In the genomic region with DNA sequence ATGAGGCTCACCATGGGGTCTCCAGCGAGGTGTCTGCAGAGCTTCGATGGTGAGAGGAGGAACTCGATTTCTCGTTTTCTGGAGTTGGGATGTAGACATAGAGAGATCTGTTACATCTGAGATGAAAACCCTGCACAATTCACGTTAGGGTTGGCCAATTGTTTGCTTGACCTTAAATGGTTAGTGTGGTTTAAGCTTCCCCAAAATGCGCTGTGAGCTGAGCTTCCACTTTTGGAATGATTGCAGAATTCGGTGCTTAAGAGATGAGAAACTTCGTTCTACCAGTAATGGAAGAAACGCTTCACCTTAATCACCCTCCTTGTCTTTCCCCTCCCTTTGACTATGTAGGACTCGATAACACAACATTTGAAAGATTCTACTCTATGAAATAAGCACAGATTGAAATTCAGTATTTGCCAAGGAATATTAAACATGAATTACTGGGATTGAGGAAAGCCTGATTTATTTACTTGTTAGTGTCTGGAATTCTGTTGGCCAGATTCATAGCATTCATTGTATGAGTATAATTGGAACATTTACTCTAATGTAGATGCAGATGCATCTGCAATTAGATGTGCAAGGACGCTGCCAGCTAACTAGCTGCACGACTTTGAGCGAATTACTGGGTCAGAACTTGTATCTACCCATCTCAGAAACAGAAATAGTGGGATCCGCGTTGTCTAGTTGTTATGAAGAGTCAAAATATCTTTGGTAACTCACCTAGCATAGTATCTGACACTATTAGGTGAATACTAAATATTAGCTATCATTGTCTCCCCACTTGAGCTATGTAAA, we compare ENCODE assay signal across 8 cellular contexts. TPM values are rescaled to one million over a fixed set of nuclear protein-coding genes. Genes with fewer than 3 reads are reported as not detected.
DNase-seq lines count a peak whose midpoint lies in the region; ATAC-seq and TF ChIP-seq lines count a peak whose summit lies in the region.

No MANE protein-coding gene starts in this region.

- H3K18ac ChIP-seq in IMR-90 (ENCODE audit: low read depth, low read length), result peak overlapping the region; percentile 97

- H3K4me1 Mint-ChIP-seq in activated naive CD8-positive, alpha-beta T cell treated with anti-CD3 and anti-CD28 coated beads for 36 hours, result peaks cover 37% of the 10 kb centered on the region

- no peak for TF ChIP-seq CTCF in right atrium auricular region (IDR thresholded peaks at IDR 0.05)
- TF ChIP-seq CTCF in IMR-90 (conservative IDR thresholded peaks at IDR 0.05; ENCODE audit: low read depth, low read length), result no peak
- no peak for TF ChIP-seq CTCF in spleen (IDR thresholded peaks at IDR 0.05 in 8 of 11, conservative IDR thresholded peaks at IDR 0.05 in 3 of 11)

- H3K9me3 Mint-ChIP-seq in activated naive CD8-positive, alpha-beta T cell treated with anti-CD3 and anti-CD28 coated beads for 36 hours, result no peaks in the 10 kb centered on the region

- peaks cover 10% of the 10 kb centered on the region for H4K20me1 ChIP-seq in IMR-90 (ENCODE audit: insufficient read depth, low read length)

- H3K9me3 ChIP-seq in right atrium auricular region (no peaks in the 10 kb centered on the region), IMR-90 (ENCODE audit: control insufficient read depth, insufficient read depth, low read length) (no peaks in the 10 kb centered on the region), iPS-18a (ENCODE audit: control insufficient read depth, low read depth, low read length) (no peaks in the 10 kb centered on the region), spleen (no peaks in the 10 kb centered on the region)

- in situ Hi-C loops in IMR-90 (cut with MboI; ENCODE audit: low sequenced_read_pairs), result loop anchor here (5.0 to 25.0 kb wide), 3 partner anchors 70 to 545 kb away; a partner anchor contains a TSS

- DNase-seq in right atrium auricular region (ENCODE audit: low spot score) (no peak), Right ventricle myocardium superior (no peak), IMR-90 (peak; percentile 72), spleen (no peak), HuH-7.5 (ENCODE audit: low spot score) (no peak), NCI-H1436 treated with DMSO at 0.1 percent for 48 hours (lab: John Stamatoyannopoulos, UW) (no peak)
- DNase-seq in activated naive CD8-positive, alpha-beta T cell treated with anti-CD3 and anti-CD28 coated beads for 36 hours, result no peak

- dilution Hi-C loops in IMR-90 (cut with HindIII; ENCODE audit: low sequenced_read_pairs, unreplicated experiment), result no loop called here

- H3K4me3 Mint-ChIP-seq in activated naive CD8-positive, alpha-beta T cell treated with anti-CD3 and anti-CD28 coated beads for 36 hours, result peak overlapping the region; percentile 90

- TF ChIP-seq RAD21 in IMR-90 (IDR thresholded peaks at IDR 0.05; ENCODE audit: low read length), result peak; percentile 14; the same call in 1 of the 2 replicates

- H3K36me3 ChIP-seq in right atrium auricular region (no peaks in the 10 kb centered on the region), IMR-90 (ENCODE audit: control insufficient read depth, insufficient read depth, low read length) (no peaks in the 10 kb centered on the region), iPS-18a (ENCODE audit: control insufficient read depth, low read depth, low read length) (no peaks in the 10 kb centered on the region), spleen (no peaks in the 10 kb centered on the region)

- H3K27me3 ChIP-seq in right atrium auricular region (no peaks in the 10 kb centered on the region), IMR-90 (ENCODE audit: control insufficient read depth, insufficient read depth, low read length) (no peaks in the 10 kb centered on the region), iPS-18a (ENCODE audit: control insufficient read depth, insufficient read depth, low read length) (peaks cover 14% of the 10 kb centered on the region), spleen (replicated peaks in 1 of 7) (peaks cover 0 to 15% (median 0%) of the 10 kb centered on the region in 7 donors)

- ATAC-seq in Right ventricle myocardium superior (ENCODE audit: poor library complexity) (no peak), IMR-90 (ENCODE audit: low read depth) (0 out of 2 replicates have a peak, but pooled peaks have one; percentile 0)

- TSS peak; percentile 65 for BruUV-seq in IMR-90 (replicated peaks; lab: Mats Ljungman, UMichigan)

- H3K4me2 ChIP-seq in IMR-90 (ENCODE audit: low read depth, low read length), result peak overlapping the region; percentile 85

- peak overlapping the region; percentile 96 to 99 for H4K8ac ChIP-seq in IMR-90 (ENCODE audit: low read depth in 2 of 2, low read length in 2 of 2)

- POLR2A ChIA-PET in IMR-90 (lab: Charles Lee; ENCODE audit: unreplicated experiment), result interaction anchor here (0.6 to 9.1 kb wide), 9 partner anchors 13 to 306 kb away, joined by 3 to 153 read pairs (median 5); no protein-coding TSS in a partner anchor

- peaks cover 0 to 30% of the 10 kb centered on the region in 2 experiments; a peak in 2 of 4 replicates for H3K79me1 ChIP-seq in IMR-90 (ENCODE audit: low read depth in 1 of 2, low read length in 2 of 2)

- H2BK20ac ChIP-seq in IMR-90 (ENCODE audit: low read depth, low read length), result peak overlapping the region; percentile 70

- H3K9me1 ChIP-seq in IMR-90 (ENCODE audit: insufficient read depth, low read length), result no peaks in the 10 kb centered on the region

- H3K36me3 Mint-ChIP-seq in activated naive CD8-positive, alpha-beta T cell treated with anti-CD3 and anti-CD28 coated beads for 36 hours, result no peaks in the 10 kb centered on the region

- H3K4me3 ChIP-seq in right atrium auricular region (peak overlapping the region; percentile 83 to 85), IMR-90 (ENCODE audit: insufficient read depth, low read depth, low read length) (peak overlapping the region; percentile 64), iPS-18a (ENCODE audit: low read length) (peak overlapping the region; percentile 83), spleen (peak overlapping the region; percentile 51 to 73 (median 61))

- WGBS in IMR-90 (ENCODE audit: extremely low coverage in 2 of 2, insufficient read length in 1 of 2), 2 experiments, result no CpG with 5 or more reads among the region's 15 CpGs
- 30 to 37% (median 32%) methylated on average over 15 of the region's 15 CpGs for whole genome bisulfite sequencing in spleen, 5 donors

- H3K9ac ChIP-seq in IMR-90 (ENCODE audit: low read depth, low read length) (peak overlapping the region; percentile 100), iPS-18a (ENCODE audit: low read length) (peak overlapping the region; percentile 94)

- peaks cover 0 to 19% of the 10 kb centered on the region in 2 donors for H3K4me1 ChIP-seq in right atrium auricular region
- peaks cover 3% of the 10 kb centered on the region; the same call in 1 of the 2 replicates for H3K4me1 ChIP-seq in IMR-90 (ENCODE audit: control insufficient read depth, insufficient read depth, low read length)
- H3K4me1 ChIP-seq in iPS-18a (ENCODE audit: control insufficient read depth, low read depth, low read length), result peaks cover 28% of the 10 kb centered on the region
- H3K4me1 ChIP-seq in spleen, result peaks cover 9 to 45% (median 22%) of the 10 kb centered on the region in 6 donors

- H4K5ac ChIP-seq in IMR-90 (ENCODE audit: low read depth, low read length), result peak overlapping the region; percentile 95

- H2AK5ac ChIP-seq in IMR-90 (ENCODE audit: low read depth, low read length), result peak overlapping the region; percentile 90

- CTCF ChIA-PET in IMR-90 (lab: Yijun Ruan, JAX), result interaction anchor here (1.0 to 1.2 kb wide), 3 partner anchors 10 to 373 kb away, joined by 3 read pairs; no protein-coding TSS in a partner anchor

- no peaks in the 10 kb centered on the region for H3K27me3 Mint-ChIP-seq in activated naive CD8-positive, alpha-beta T cell treated with anti-CD3 and anti-CD28 coated beads for 36 hours

- peak overlapping the region; percentile 88 for H3K27ac Mint-ChIP-seq in activated naive CD8-positive, alpha-beta T cell treated with anti-CD3 and anti-CD28 coated beads for 36 hours

- peak overlapping the region; percentile 99 for H3K56ac ChIP-seq in IMR-90 (ENCODE audit: extremely low read depth, insufficient read depth, low read length)

- H2BK120ac ChIP-seq in IMR-90 (ENCODE audit: low read depth, low read length), result peak overlapping the region; percentile 97

- H3K14ac ChIP-seq in IMR-90 (replicated peaks; ENCODE audit: low read depth, low read length), result peak overlapping the region; percentile 100

- H3K27ac ChIP-seq in right atrium auricular region (peak overlapping the region; percentile 100), IMR-90 (ENCODE audit: insufficient read depth, low read length) (peak overlapping the region; percentile 100), iPS-18a (ENCODE audit: low read length) (peak overlapping the region; percentile 85), spleen (peak overlapping the region; percentile 99 to 100 (median 100))

- peak overlapping the region; percentile 96 for H2BK15ac ChIP-seq in IMR-90 (ENCODE audit: low read depth, low read length)

- H2AFZ ChIP-seq in IMR-90 (replicated peaks; ENCODE audit: low read length, poor library complexity), result peak overlapping the region; percentile 88

- H4K91ac ChIP-seq in IMR-90 (ENCODE audit: insufficient read depth, low read depth, low read length), result peak overlapping the region; percentile 98

- intact Hi-C loops in Right ventricle myocardium superior (cut with DNase I) (loop anchor here (5.0 to 10.0 kb wide), 3 partner anchors 170 to 307 kb away; no protein-coding TSS in a partner anchor), IMR-90 (cut with micrococcal nuclease) (loop anchor here (2.0 kb wide), 1 partner anchor 227 kb away; no protein-coding TSS in a partner anchor), spleen (cut with DNase I; ENCODE audit: low total_unique reads) (loop anchor here (10.0 kb wide), 1 partner anchor 307 kb away; no protein-coding TSS in a partner anchor)

- TF ChIP-seq POLR2A in IMR-90 (IDR thresholded peaks at IDR 0.05; ENCODE audit: low read depth, low read length), result no peak; the same call in 1 of the 2 replicates
- TF ChIP-seq POLR2A in spleen (IDR thresholded peaks at IDR 0.05), result no peak

- H2AK9ac ChIP-seq in IMR-90 (replicated peaks; ENCODE audit: low read depth, low read length, poor library complexity), result peak overlapping the region; percentile 97

- H3K4ac ChIP-seq in IMR-90 (ENCODE audit: low read depth, low read length), result peak overlapping the region; percentile 100

- peak overlapping the region; percentile 100 for H2BK5ac ChIP-seq in IMR-90 (ENCODE audit: low read depth, low read length, poor library complexity, severe bottlenecking)

- H3K23ac ChIP-seq in IMR-90 (ENCODE audit: low read depth, low read length), result peak overlapping the region; percentile 100

TF ChIP-seq in IMR-90, 13 proteins besides CTCF, POLR2A, EP300 and RAD21 (continues in another document):
- TF ChIP-seq CEBPB (IDR thresholded peaks at IDR 0.05; ENCODE audit: low read depth, low read length) (peak; percentile 64; the same call in 1 of the 2 replicates), BHLHE40 (IDR thresholded peaks at IDR 0.05; ENCODE audit: low read depth, low read length) (no peak)

RNA-seq across cellular contexts. Expression of a gene that starts 1.6 kb away (rescaled TPM):
- 10 to 100 TPM; 13.5 to 29.9 TPM for total RNA-seq in right atrium auricular region
- total RNA-seq in Right ventricle myocardium superior, result 19.2 TPM
- total RNA-seq in IMR-90 (2012; rRNA removed), result 25.3 and 28.5 TPM in 2 replicates
- polyA plus RNA-seq in IMR-90 (2012; rRNA removed), result 23.1 and 24.1 TPM in 2 replicates
- polyA plus RNA-seq in IMR-90 (2012; cell fraction: cytosol; rRNA removed), result 5.1 and 8.5 TPM in 2 replicates
- polyA plus RNA-seq in IMR-90 (2012; cell fraction: nucleus; rRNA removed; ENCODE audit: low replicate concordance), result 33.0 and 75.4 TPM in 2 replicates
- total RNA-seq in activated naive CD8-positive, alpha-beta T cell treated with anti-CD3 and anti-CD28 coated beads for 36 hours, result 10 to 100 TPM in 1 of 2 experiments, 1 to 10 TPM in 1; 8.2 to 10.1 TPM
- total RNA-seq in spleen, result 10 to 100 TPM; 23.6 to 74.4 (median 43.3) TPM
- polyA plus RNA-seq in spleen, result 1 to 10 TPM; 2.9 to 3.8 (median 2.9) TPM
